14 cellular contexts compared by ENCODE assay signal in the genomic region with DNA sequence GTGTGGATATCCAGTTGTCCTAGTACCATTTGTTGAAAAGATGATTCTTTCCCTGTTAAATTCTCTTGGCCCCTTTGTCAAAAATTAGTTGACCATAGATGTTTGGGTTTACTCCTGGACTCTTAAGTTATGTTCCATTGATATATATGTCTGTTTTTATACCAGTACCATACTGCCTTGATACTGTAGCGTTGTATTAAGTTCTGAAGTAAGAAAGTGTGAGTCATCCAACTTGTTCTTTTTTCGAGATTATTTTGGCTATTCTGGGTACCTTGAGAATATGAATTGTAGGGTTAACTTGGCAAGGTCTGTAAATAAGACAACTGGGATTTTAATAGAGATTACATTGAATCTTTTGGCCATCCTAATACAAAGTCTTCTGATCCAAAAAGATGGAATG.
"Had no signal": no experiment of that assay in that cellular context is flagged by ENCODE, and none has a peak within 500 bp of the region (broad histone marks: within the 10 kb centered on the region; RNA-seq: fewer than 3 reads in every experiment).

No MANE protein-coding gene starts in this region.

- H3K9me3 Mint-ChIP-seq: activated T-cell treated with anti-CD3 and anti-CD28 coated beads, Interleukin-2, amount 50 U/mL, for 4 hours; naive B cell; T-helper 2 cell treated with Interferon-gamma antibody and Interleukin-4, amounts not matched to agents 5 μg/mL and 100 μg/mL, for 36 hours had no signal

- DNase-seq: activated naive CD4-positive, alpha-beta T cell treated with anti-CD3 and anti-CD28 coated beads, Interleukin-2, amount 50 U/mL, for 16 hours; activated T-cell treated with anti-CD3 and anti-CD28 coated beads, Interleukin-2, amount 50 U/mL, for 4 hours; esophagus squamous epithelium; foreskin fibroblast; left cardiac atrium; naive B cell; right cardiac atrium; SHP77 treated with DMSO at 0.1 percent for 48 hours; small intestine; substantia nigra; transverse colon had no signal

- H3K27me3 ChIP-seq: breast epithelium, esophagus squamous epithelium, transverse colon had no signal

- H3K27ac ChIP-seq: breast epithelium, esophagus squamous epithelium, transverse colon had no signal

- H3K4me3 Mint-ChIP-seq: activated T-cell treated with anti-CD3 and anti-CD28 coated beads, Interleukin-2, amount 50 U/mL, for 4 hours; naive B cell; T-helper 2 cell treated with Interferon-gamma antibody and Interleukin-4, amounts not matched to agents 5 μg/mL and 100 μg/mL, for 36 hours had no signal

- H3K4me1 ChIP-seq: breast epithelium had no signal

- H3K9me3 ChIP-seq: breast epithelium, esophagus squamous epithelium, transverse colon had no signal

- H3K4me3 ChIP-seq: breast epithelium, esophagus squamous epithelium, lung, transverse colon had no signal

- H3K27me3 Mint-ChIP-seq: naive B cell had no signal

- H3K36me3 ChIP-seq: breast epithelium had no signal

- ATAC-seq: activated T-cell treated with anti-CD3 and anti-CD28 coated beads, Interleukin-2, amount 50 U/mL, for 4 hours; left cardiac atrium; right cardiac atrium had no signal
